ENCODE assay signal across 10 cellular contexts in genomic region chr14:104686624-104687517, GRCh38. TPM values are rescaled to one million over a fixed set of nuclear protein-coding genes. Genes with fewer than 3 reads are reported as not detected.
DNase-seq lines count a peak whose midpoint lies in the region; TF ChIP-seq lines count a peak whose summit lies in the region.
"Had no signal": no experiment of that assay in that cellular context is flagged by ENCODE, and none has a peak within 500 bp of the region (broad histone marks: within the 10 kb centered on the region; RNA-seq: fewer than 3 reads in every experiment).

No MANE protein-coding gene starts in this region.

- 31 to 71% methylated on average over 10 to 12 of the region's 20 CpGs for WGBS in esophagus squamous epithelium, 2 donors

- intact Hi-C loops in Caco-2 (cut with micrococcal nuclease; ENCODE audit: unreplicated experiment), result loop anchor here (5.0 kb wide), 1 partner anchor 35 kb away; no protein-coding TSS in a partner anchor
- intact Hi-C loops in esophagus squamous epithelium (cut with DNase I), result no loop called here
- intact Hi-C loops in posterior cingulate gyrus (cut with DNase I), result no loop called here

- peak overlapping the region; percentile 86 to 90 (median 87) for H3K27ac ChIP-seq in esophagus squamous epithelium

- H3K27me3 ChIP-seq in Caco-2 (replicated peaks; ENCODE audit: control insufficient read depth, insufficient read depth, low read length) (no peaks in the 10 kb centered on the region), esophagus squamous epithelium (no peaks in the 10 kb centered on the region)

- H3K9me3 Mint-ChIP-seq in Caco-2 (ENCODE audit: unreplicated experiment) (no peaks in the 10 kb centered on the region), nephron progenitor cell (peaks cover 6% of the 10 kb centered on the region)
- H3K9me3 Mint-ChIP-seq in T-helper 1 cell treated with Interleukin-12 subunit alpha and Interleukin-12 subunit beta and Interleukin-4 antibody, amounts not matched to agents 30 μg/mL and 1 μg/mL, for 36 hours, result no peaks in the 10 kb centered on the region

- no TSS peak for BruUV-seq in Caco-2 (replicated peaks; lab: Mats Ljungman, UMichigan)

- no peaks in the 10 kb centered on the region for H3K27me3 Mint-ChIP-seq in Caco-2 (ENCODE audit: insufficient read depth, unreplicated experiment)
- peaks cover 5% of the 10 kb centered on the region for H3K27me3 Mint-ChIP-seq in T-helper 1 cell treated with Interleukin-12 subunit alpha and Interleukin-12 subunit beta and Interleukin-4 antibody, amounts not matched to agents 30 μg/mL and 1 μg/mL, for 36 hours (ENCODE audit: low read depth)
- H3K27me3 Mint-ChIP-seq in nephron progenitor cell (ENCODE audit: low read depth, poor library complexity), result no peaks in the 10 kb centered on the region

- H3K9me3 ChIP-seq in Caco-2 (no peaks in the 10 kb centered on the region), esophagus squamous epithelium (no peaks in the 10 kb centered on the region)

- CTCF ChIA-PET in Caco-2 (lab: Charles Lee), result interaction anchor here (0.9 to 2.1 kb wide), 4 partner anchors 9 to 66 kb away, joined by 3 to 11 read pairs (median 6); no protein-coding TSS in a partner anchor

- no peak for TF ChIP-seq POLR2A in esophagus squamous epithelium (IDR thresholded peaks at IDR 0.05)

- H3K36me3 ChIP-seq in Caco-2 (ENCODE audit: control insufficient read depth, insufficient read depth, low read length) (no peaks in the 10 kb centered on the region), esophagus squamous epithelium (no peaks in the 10 kb centered on the region)

- peaks cover 10% of the 10 kb centered on the region for H3K36me3 Mint-ChIP-seq in Caco-2 (ENCODE audit: insufficient read depth, unreplicated experiment)
- peaks cover 2% of the 10 kb centered on the region for H3K36me3 Mint-ChIP-seq in T-helper 1 cell treated with Interleukin-12 subunit alpha and Interleukin-12 subunit beta and Interleukin-4 antibody, amounts not matched to agents 30 μg/mL and 1 μg/mL, for 36 hours (ENCODE audit: low read depth)
- H3K36me3 Mint-ChIP-seq in nephron progenitor cell (ENCODE audit: low read depth), result no peaks in the 10 kb centered on the region

- H3K4me1 ChIP-seq in Caco-2, result peaks cover 61% of the 10 kb centered on the region
- peaks cover 50 to 73% (median 56%) of the 10 kb centered on the region in 3 donors for H3K4me1 ChIP-seq in esophagus squamous epithelium

- no peak for TF ChIP-seq CTCF in Caco-2 (IDR thresholded peaks at IDR 0.05; ENCODE audit: insufficient read depth in 1 of 2, low read depth in 1 of 2, low read length in 1 of 2, severe bottlenecking in 1 of 2, unreplicated experiment in 1 of 2)
- no peak for TF ChIP-seq CTCF in esophagus squamous epithelium (IDR thresholded peaks at IDR 0.05)
- no peak for TF ChIP-seq CTCF in nephron progenitor cell (IDR thresholded peaks at IDR 0.05)

- DNase-seq in Caco-2 (no peak), esophagus squamous epithelium (lab: John Stamatoyannopoulos, UW) (no peak), posterior cingulate gyrus (peak in 9 of 10 donors; percentile 20 to 96 (median 79)), nephron progenitor cell (no peak), DMS153 (lab: John Stamatoyannopoulos, UW) (no peak), NCI-H748 (lab: John Stamatoyannopoulos, UW; ENCODE audit: unreplicated experiment) (no peak)
- DNase-seq in activated effector memory CD4-positive, alpha-beta T cell treated with anti-CD3 and anti-CD28 coated beads, Interleukin-2, amount 50 U/mL, for 16 hours, result no peak
- DNase-seq: EL, NCI-H2029 treated with DMSO at 0.1 percent for 48 hours had no signal

- H3K27ac Mint-ChIP-seq in Caco-2 (ENCODE audit: unreplicated experiment) (peak overlapping the region; percentile 96), nephron progenitor cell (no peak overlapping the region)
- peak overlapping the region; percentile 83 for H3K27ac Mint-ChIP-seq in T-helper 1 cell treated with Interleukin-12 subunit alpha and Interleukin-12 subunit beta and Interleukin-4 antibody, amounts not matched to agents 30 μg/mL and 1 μg/mL, for 36 hours

- H3K4me1 Mint-ChIP-seq in Caco-2 (ENCODE audit: low read depth, unreplicated experiment) (peaks cover 44% of the 10 kb centered on the region), nephron progenitor cell (peaks cover 47% of the 10 kb centered on the region)
- peaks cover 37% of the 10 kb centered on the region for H3K4me1 Mint-ChIP-seq in T-helper 1 cell treated with Interleukin-12 subunit alpha and Interleukin-12 subunit beta and Interleukin-4 antibody, amounts not matched to agents 30 μg/mL and 1 μg/mL, for 36 hours (ENCODE audit: low read depth)

- POLR2A ChIA-PET in Caco-2 (lab: Charles Lee), result interaction anchor here (0.5 to 2.6 kb wide), 8 partner anchors 7 to 595 kb away, joined by 3 to 23 read pairs (median 4); partner anchors contain the start of gene SIVA1

- peak overlapping the region; percentile 77 for H3K4me3 Mint-ChIP-seq in Caco-2 (ENCODE audit: unreplicated experiment)
- H3K4me3 Mint-ChIP-seq in T-helper 1 cell treated with Interleukin-12 subunit alpha and Interleukin-12 subunit beta and Interleukin-4 antibody, amounts not matched to agents 30 μg/mL and 1 μg/mL, for 36 hours, result peak overlapping the region; percentile 74
- no peak overlapping the region for H3K4me3 Mint-ChIP-seq in nephron progenitor cell

- H3K4me3 ChIP-seq in Caco-2 (ENCODE audit: low read depth, low read length) (peak overlapping the region; percentile 90), esophagus squamous epithelium (no peak overlapping the region)

RNA-seq across cellular contexts. Expression of gene INF2, which starts 2.5 kb away (rescaled TPM):
- total RNA-seq in Caco-2 (2022), result 70.8 TPM in 2 replicates
- total RNA-seq in esophagus squamous epithelium, result 10 to 100 TPM; 36.7 to 43.6 (median 37.8) TPM

RNA-seq across cellular contexts. Expression of gene ADSS1, which starts 37.2 kb away (rescaled TPM):
- total RNA-seq in Caco-2 (2022) (1.6 and 3.2 TPM in 2 replicates), esophagus squamous epithelium (10 to 100 TPM in 2 of 4 donors, 1 to 10 TPM in 2; 3.4 to 11.4 (median 8.4) TPM)

Comparison
In these comparisons a context has a peak if more than half of its experiments do, and no peak if none do; other contexts are left out.
1. DNase-seq: peak in posterior cingulate gyrus (9 of 10); none in Caco-2 (0 of 2), esophagus squamous epithelium (single experiment), nephron progenitor cell (single experiment), DMS153 (single experiment), activated effector memory CD4-positive, alpha-beta T cell treated with anti-CD3 and anti-CD28 coated beads, Interleukin-2, amount 50 U/mL, for 16 hours (single experiment) and NCI-H748 (single experiment).